Comparison of ENCODE assay signal across 11 cellular contexts in genomic region chr9:93099551-93100264, GRCh38. TPM values are rescaled to one million over a fixed set of nuclear protein-coding genes. Genes with fewer than 3 reads are reported as not detected.
DNase-seq lines count a peak whose midpoint lies in the region; ATAC-seq, FAIRE-seq and TF ChIP-seq lines count a peak whose summit lies in the region.
"Had no signal": no experiment of that assay in that cellular context is flagged by ENCODE, and none has a peak within 500 bp of the region (broad histone marks: within the 10 kb centered on the region; RNA-seq: fewer than 3 reads in every experiment).

No MANE protein-coding gene starts in this region.

- no peak overlapping the region for H2AFZ ChIP-seq in astrocyte (ENCODE audit: low read depth, low read length)

- no peaks in the 10 kb centered on the region for H3K9me3 Mint-ChIP-seq in astrocyte (ENCODE audit: unreplicated experiment)
- peaks cover 0 to 14% (median 9%) of the 10 kb centered on the region in 11 donors for H3K9me3 Mint-ChIP-seq in naive thymus-derived CD4-positive, alpha-beta T cell
- H3K9me3 Mint-ChIP-seq: activated B cell treated with CpG ODN at 0.5 μM for 24 hours had no signal

- no peak for TF ChIP-seq POLR2A in vagina (IDR thresholded peaks at IDR 0.05)

- H3K27me3 ChIP-seq in astrocyte (ENCODE audit: insufficient read depth, low read length) (no peaks in the 10 kb centered on the region), vagina (no peaks in the 10 kb centered on the region)
- no peaks in the 10 kb centered on the region for H3K27me3 ChIP-seq in naive thymus-derived CD4-positive, alpha-beta T cell (ENCODE audit: control insufficient read depth in 2 of 2, insufficient read depth in 2 of 2, low read length in 2 of 2)

- no peak for ATAC-seq in left ventricle myocardium superior
- ATAC-seq in naive thymus-derived CD4-positive, alpha-beta T cell, result no peak
- ATAC-seq in GM19463 (IDR thresholded peaks at IDR 0.05; ENCODE audit: unreplicated experiment), result no peak

- peaks cover 6% of the 10 kb centered on the region for H3K36me3 Mint-ChIP-seq in astrocyte (ENCODE audit: low read depth, unreplicated experiment)
- H3K36me3 Mint-ChIP-seq in naive thymus-derived CD4-positive, alpha-beta T cell, result peaks cover 2 to 31% (median 15%) of the 10 kb centered on the region in 5 donors

- H3K27me3 Mint-ChIP-seq in astrocyte (ENCODE audit: low read depth, unreplicated experiment), result no peaks in the 10 kb centered on the region
- H3K27me3 Mint-ChIP-seq in naive thymus-derived CD4-positive, alpha-beta T cell, result no peaks in the 10 kb centered on the region
- H3K27me3 Mint-ChIP-seq: activated B cell treated with CpG ODN at 0.5 μM for 24 hours had no signal

- intact Hi-C loops in cardiac septum (cut with DNase I), result loop anchor here (5.0 to 10.0 kb wide), 2 partner anchors 33 to 475 kb away; partner anchors contain the start of genes NINJ1 and PHF2
- intact Hi-C loops in left ventricle myocardium superior (cut with micrococcal nuclease), result no loop called here
- intact Hi-C loops in naive thymus-derived CD4-positive, alpha-beta T cell (cut with micrococcal nuclease), result loop anchor here (5.0 to 10.0 kb wide), 5 partner anchors 222 to 982 kb away; partner anchors contain the start of genes CENPP (in 1 of the 2), NOL8 (in 1 of the 2), SPTLC1 (in 1 of the 2) and ZNF484 (in 1 of the 2)
- intact Hi-C loops in vagina (cut with DNase I), result no loop called here

- H3K4me3 Mint-ChIP-seq in astrocyte (ENCODE audit: unreplicated experiment), result no peak overlapping the region
- H3K4me3 Mint-ChIP-seq in naive thymus-derived CD4-positive, alpha-beta T cell, result peak overlapping the region; percentile 57 to 95 (median 86)
- H3K4me3 Mint-ChIP-seq: activated B cell treated with CpG ODN at 0.5 μM for 24 hours had no signal

- H3K79me2 ChIP-seq in astrocyte (ENCODE audit: insufficient read depth, low read length), result peaks cover 78% of the 10 kb centered on the region

- DNase-seq in cardiac septum (ENCODE audit: low spot score) (peak; percentile 69), left ventricle myocardium superior (no peak), astrocyte (ENCODE audit: low read depth) (no peak), vagina (ENCODE audit: extremely low spot score in 2 of 2) (no peak), HEK293T (ENCODE audit: extremely low spot score) (no peak), occipital lobe (lab: John Stamatoyannopoulos, UW) (no peak)
- DNase-seq in naive thymus-derived CD4-positive, alpha-beta T cell, result no peak
- DNase-seq: activated B cell treated with CpG ODN at 0.5 μM for 24 hours, dermis blood vessel endothelial cell, MV-4-11 had no signal

- no peak for TF ChIP-seq CTCF in astrocyte (IDR thresholded peaks at IDR 0.05; ENCODE audit: insufficient read depth, low read depth, low read length)
- TF ChIP-seq CTCF in vagina (IDR thresholded peaks at IDR 0.05), result no peak

- POLR2A ChIA-PET in naive thymus-derived CD4-positive, alpha-beta T cell (lab: Charles Lee), result interaction anchor here (1.2 to 6.4 kb wide), 4 partner anchors 7 to 136 kb away, joined by 3 to 60 read pairs (median 28); no protein-coding TSS in a partner anchor
- POLR2A ChIA-PET in HEK293T (lab: Yijun Ruan, JAX), result no interaction called here

- no peak overlapping the region for H3K4me3 ChIP-seq in astrocyte (ENCODE audit: insufficient read depth, low read depth, low read length)
- no peak overlapping the region for H3K4me3 ChIP-seq in naive thymus-derived CD4-positive, alpha-beta T cell (ENCODE audit: low read length)
- H3K4me3 ChIP-seq in vagina, result no peak overlapping the region

- H3K27ac Mint-ChIP-seq in astrocyte (ENCODE audit: unreplicated experiment), result no peak overlapping the region
- peak overlapping the region in 7 of 9 donors; percentile 59 to 93 (median 79) for H3K27ac Mint-ChIP-seq in naive thymus-derived CD4-positive, alpha-beta T cell
- H3K27ac Mint-ChIP-seq: activated B cell treated with CpG ODN at 0.5 μM for 24 hours had no signal

- H3K4me1 ChIP-seq in astrocyte (ENCODE audit: insufficient read depth, low read length) (peaks cover 25% of the 10 kb centered on the region), vagina (peaks cover 43% of the 10 kb centered on the region)
- peaks cover 37 to 44% of the 10 kb centered on the region in 2 donors for H3K4me1 ChIP-seq in naive thymus-derived CD4-positive, alpha-beta T cell (ENCODE audit: control insufficient read depth in 2 of 2, insufficient read depth in 2 of 2, low read length in 2 of 2)

- no peaks in the 10 kb centered on the region for H3K9me3 ChIP-seq in astrocyte (ENCODE audit: insufficient read depth, low read depth, low read length)
- H3K9me3 ChIP-seq in naive thymus-derived CD4-positive, alpha-beta T cell (ENCODE audit: control insufficient read depth in 2 of 3, low read length in 3 of 3), result peaks cover 0 to 8% (median 0%) of the 10 kb centered on the region in 3 experiments
- H3K9me3 ChIP-seq in vagina, result no peaks in the 10 kb centered on the region

- H3K9ac ChIP-seq in astrocyte (ENCODE audit: low read length), result no peak overlapping the region

- H3K27ac ChIP-seq in astrocyte (ENCODE audit: low read depth, low read length), result no peak overlapping the region
- no peak overlapping the region for H3K27ac ChIP-seq in naive thymus-derived CD4-positive, alpha-beta T cell (ENCODE audit: low read depth, low read length)
- H3K27ac ChIP-seq in vagina, result peak overlapping the region; percentile 93

- CTCF ChIA-PET in naive thymus-derived CD4-positive, alpha-beta T cell (lab: Charles Lee), result interaction anchor here (0.9 kb wide), 1 partner anchor 9 kb away, joined by 5 read pairs; no protein-coding TSS in a partner anchor
- CTCF ChIA-PET in HEK293T (lab: Yijun Ruan, JAX), result no interaction called here

- H3K36me3 ChIP-seq in astrocyte (ENCODE audit: insufficient read depth, low read length), result no peaks in the 10 kb centered on the region
- H3K36me3 ChIP-seq in naive thymus-derived CD4-positive, alpha-beta T cell (ENCODE audit: control insufficient read depth in 2 of 3, insufficient read depth in 3 of 3, low read length in 3 of 3), result no peaks in the 10 kb centered on the region
- no peaks in the 10 kb centered on the region for H3K36me3 ChIP-seq in vagina

- FAIRE-seq in astrocyte (lab: Jason Lieb, UNC), result no peak

- peak overlapping the region; percentile 96 for H3K4me2 ChIP-seq in astrocyte (ENCODE audit: low read length)

- peaks cover 52% of the 10 kb centered on the region for H4K20me1 ChIP-seq in astrocyte (ENCODE audit: insufficient read depth, low read length)

- peaks cover 11% of the 10 kb centered on the region for H3K4me1 Mint-ChIP-seq in astrocyte (ENCODE audit: low read depth, unreplicated experiment)
- H3K4me1 Mint-ChIP-seq in naive thymus-derived CD4-positive, alpha-beta T cell, result peaks cover 33 to 72% (median 60%) of the 10 kb centered on the region in 7 donors

TF ChIP-seq in HEK293T, 16 proteins besides CTCF, POLR2A, EP300 and RAD21:
- no peak for TF ChIP-seq L3MBTL2 (conservative IDR thresholded peaks at IDR 0.05)
- no peak for TF ChIP-seq PKNOX1 (IDR thresholded peaks at IDR 0.05)
- no peak for TF ChIP-seq ELF4 (IDR thresholded peaks at IDR 0.05)
- no peak for TF ChIP-seq HDGF (IDR thresholded peaks at IDR 0.05; ENCODE audit: borderline replicate concordance)
- no peak for TF ChIP-seq NFRKB (IDR thresholded peaks at IDR 0.05)
- TF ChIP-seq BHLHE40 (IDR thresholded peaks at IDR 0.05; ENCODE audit: borderline replicate concordance), result no peak
- no peak for TF ChIP-seq FOXK2 (IDR thresholded peaks at IDR 0.05)
- TF ChIP-seq ARNT (IDR thresholded peaks at IDR 0.05), result no peak
- no peak for TF ChIP-seq SUZ12 (IDR thresholded peaks at IDR 0.05)
- TF ChIP-seq ZNF384 (IDR thresholded peaks at IDR 0.05), result no peak
- TF ChIP-seq TARDBP (IDR thresholded peaks at IDR 0.05), result no peak
- no peak for TF ChIP-seq SP1 (IDR thresholded peaks at IDR 0.05)
- no peak for TF ChIP-seq CTBP1 (IDR thresholded peaks at IDR 0.05; ENCODE audit: borderline replicate concordance)
- no peak for TF ChIP-seq FOXM1 (IDR thresholded peaks at IDR 0.05; ENCODE audit: borderline replicate concordance)
- no peak for TF ChIP-seq LEF1 (IDR thresholded peaks at IDR 0.05; ENCODE audit: borderline replicate concordance)
- no peak for TF ChIP-seq FOXA1 (IDR thresholded peaks at IDR 0.05)

RNA-seq across cellular contexts. Expression of gene CARD19, which starts 3.7 kb away (rescaled TPM):
- 45.1 TPM for total RNA-seq in cardiac septum
- total RNA-seq in left ventricle myocardium superior, result 22.4 TPM
- 33.8 and 36.3 TPM in 2 replicates for total RNA-seq in astrocyte
- total RNA-seq in naive thymus-derived CD4-positive, alpha-beta T cell, result 10 to 100 TPM; 43.0 to 90.0 (median 54.1) TPM
- polyA plus RNA-seq in naive thymus-derived CD4-positive, alpha-beta T cell, result 10 to 100 TPM; 59.2 to 75.6 TPM
- total RNA-seq in vagina, result 63.3 TPM
- total RNA-seq in occipital lobe, result 15.3 TPM

RNA-seq across cellular contexts. Expression of gene NINJ1, which starts 34.3 kb away (rescaled TPM):
- total RNA-seq in cardiac septum (46.4 TPM), left ventricle myocardium superior (46.8 TPM), astrocyte (26.9 and 28.3 TPM in 2 replicates), vagina (78.6 TPM), occipital lobe (7.5 TPM)
- total RNA-seq in naive thymus-derived CD4-positive, alpha-beta T cell, result 100 to 1,000 TPM in 2 of 5 experiments, 10 to 100 TPM in 3; 30.7 to 163 (median 64.7) TPM
- polyA plus RNA-seq in naive thymus-derived CD4-positive, alpha-beta T cell, result 100 to 1,000 TPM; 113 to 133 TPM

RNA-seq across cellular contexts. Expression of gene SUSD3, which starts 41.2 kb away (rescaled TPM):
- 1.1 TPM for total RNA-seq in cardiac septum
- 0.87 TPM for total RNA-seq in left ventricle myocardium superior
- not detected in 2 replicates for total RNA-seq in astrocyte
- total RNA-seq in naive thymus-derived CD4-positive, alpha-beta T cell, result 10 to 100 TPM; 62.8 to 83.5 (median 68.7) TPM
- polyA plus RNA-seq in naive thymus-derived CD4-positive, alpha-beta T cell, result 100 to 1,000 TPM; 186 to 315 TPM
- 25.0 TPM for total RNA-seq in vagina
- 1.6 TPM for total RNA-seq in occipital lobe
- total RNA-seq: dermis blood vessel endothelial cell had no signal

Comparison
In these comparisons a context has a peak if more than half of its experiments do, and no peak if none do; other contexts are left out.
1. intact Hi-C loops: an anchor here in cardiac septum (5.0 to 10.0 kb wide) and naive thymus-derived CD4-positive, alpha-beta T cell (5.0 to 10.0 kb wide); none called in left ventricle myocardium superior and vagina.
2. RNA of gene SUSD3, which starts 41.2 kb away (total RNA-seq): 62.8 to 83.5 TPM in naive thymus-derived CD4-positive, alpha-beta T cell and 25.0 TPM in vagina (single experiment); 1.6 TPM in occipital lobe (single experiment), 1.1 TPM in cardiac septum (single experiment), 0.87 TPM in left ventricle myocardium superior (single experiment) and not detected in astrocyte; every median in the first group is over 10 times any median in the second.